10 cellular contexts compared by ENCODE assay signal in the genomic region with DNA sequence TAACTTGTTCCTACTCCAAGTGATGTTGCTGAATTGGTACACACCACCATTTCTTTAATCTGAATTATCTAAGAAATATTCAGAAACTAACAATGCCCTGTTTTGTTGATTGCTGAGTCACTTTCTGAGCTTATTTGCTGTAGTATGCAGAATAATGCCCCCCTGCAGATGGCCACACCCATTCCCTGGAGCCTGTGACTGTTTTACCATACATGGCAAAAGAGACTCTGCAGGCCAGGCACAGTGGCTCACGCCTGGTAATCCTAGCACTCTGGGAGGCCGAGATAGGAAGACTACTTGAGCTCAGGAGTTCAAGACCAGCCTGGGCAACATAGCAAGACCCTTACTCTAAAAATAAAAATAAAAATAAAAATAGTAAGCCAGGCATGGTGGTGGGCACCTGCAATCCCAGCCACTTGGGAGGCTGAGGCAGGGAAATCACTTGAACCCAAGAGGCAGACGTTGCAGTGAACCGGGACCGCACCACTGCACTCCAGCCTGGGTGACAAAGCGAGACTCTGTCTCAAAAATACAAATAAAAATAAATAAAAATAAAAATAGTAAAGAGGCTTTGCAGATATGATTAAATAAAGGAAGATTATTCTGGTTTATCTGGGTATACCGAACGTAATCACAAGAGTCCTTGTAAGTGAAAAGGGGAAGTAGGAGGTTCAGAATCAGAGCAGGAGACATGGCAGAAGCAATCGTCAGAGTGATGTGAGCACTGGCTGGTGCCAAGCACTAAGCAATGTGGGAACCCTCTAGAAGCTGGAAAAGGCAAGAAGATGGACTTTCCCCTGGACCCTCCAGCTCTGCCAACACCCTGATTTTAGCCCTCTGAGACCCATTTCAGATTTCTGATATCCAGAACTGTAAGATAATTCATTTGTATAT. TPM values are rescaled to one million over a fixed set of nuclear protein-coding genes. Genes with fewer than 3 reads are reported as not detected.
DNase-seq lines count a peak whose midpoint lies in the region; ATAC-seq, FAIRE-seq and TF ChIP-seq lines count a peak whose summit lies in the region.
"Had no signal": no experiment of that assay in that cellular context is flagged by ENCODE, and none has a peak within 500 bp of the region (broad histone marks: within the 10 kb centered on the region; RNA-seq: fewer than 3 reads in every experiment).

No MANE protein-coding gene starts in this region.

- H3K4me2 ChIP-seq in astrocyte (ENCODE audit: low read length), result no peak overlapping the region

- BruUV-seq in Calu3 (replicated peaks; lab: Mats Ljungman, UMichigan), result no TSS peak

- H3K4me1 Mint-ChIP-seq in Calu3 (ENCODE audit: low read depth, unreplicated experiment), result peaks cover 18% of the 10 kb centered on the region
- H3K4me1 Mint-ChIP-seq in astrocyte (ENCODE audit: low read depth, unreplicated experiment), result peaks cover 9% of the 10 kb centered on the region
- H3K4me1 Mint-ChIP-seq in chondrocyte (ENCODE audit: low read depth), result no peaks in the 10 kb centered on the region
- no peaks in the 10 kb centered on the region for H3K4me1 Mint-ChIP-seq in endothelial cell (ENCODE audit: unreplicated experiment)

- H2AFZ ChIP-seq in astrocyte (ENCODE audit: low read depth, low read length), result no peak overlapping the region

- H3K4me1 ChIP-seq in astrocyte (ENCODE audit: insufficient read depth, low read length), result peaks cover 11% of the 10 kb centered on the region

- peak; percentile 51 for ATAC-seq in left colon

- peaks cover 39% of the 10 kb centered on the region for H3K79me2 ChIP-seq in astrocyte (ENCODE audit: insufficient read depth, low read length)

- H3K27ac Mint-ChIP-seq in Calu3 (ENCODE audit: unreplicated experiment) (peak overlapping the region; percentile 50), astrocyte (ENCODE audit: unreplicated experiment) (peak overlapping the region; percentile 34), chondrocyte (ENCODE audit: unreplicated experiment) (no peak overlapping the region), endothelial cell (ENCODE audit: unreplicated experiment) (no peak overlapping the region)

- intact Hi-C loops in Calu3 (cut with micrococcal nuclease; ENCODE audit: unreplicated experiment) (no loop called here), left colon (cut with DNase I, micrococcal nuclease) (no loop called here)

- H3K4me3 ChIP-seq in astrocyte (ENCODE audit: insufficient read depth, low read depth, low read length), result no peak overlapping the region

- H3K4me3 Mint-ChIP-seq in Calu3 (ENCODE audit: low read depth, unreplicated experiment) (no peak overlapping the region), astrocyte (ENCODE audit: unreplicated experiment) (no peak overlapping the region), chondrocyte (ENCODE audit: unreplicated experiment) (no peak overlapping the region), endothelial cell (ENCODE audit: unreplicated experiment) (no peak overlapping the region)

- no peaks in the 10 kb centered on the region for H3K27me3 ChIP-seq in astrocyte (ENCODE audit: insufficient read depth, low read length)

- H3K36me3 ChIP-seq in astrocyte (ENCODE audit: insufficient read depth, low read length), result peaks cover 12% of the 10 kb centered on the region

- peaks cover 21% of the 10 kb centered on the region for H4K20me1 ChIP-seq in astrocyte (ENCODE audit: insufficient read depth, low read length)

- no peak overlapping the region for H3K9ac ChIP-seq in astrocyte (ENCODE audit: low read length)

- peak overlapping the region; percentile 43 for H3K27ac ChIP-seq in astrocyte (ENCODE audit: low read depth, low read length)

- H3K36me3 Mint-ChIP-seq in Calu3 (ENCODE audit: insufficient read depth, unreplicated experiment) (peaks cover 18% of the 10 kb centered on the region), astrocyte (ENCODE audit: low read depth, unreplicated experiment) (peaks cover 13% of the 10 kb centered on the region), chondrocyte (ENCODE audit: low read depth) (peaks cover 22% of the 10 kb centered on the region), endothelial cell (ENCODE audit: low read depth, unreplicated experiment) (peaks cover 26% of the 10 kb centered on the region)

- H3K9me3 Mint-ChIP-seq in Calu3 (ENCODE audit: low read depth, unreplicated experiment), result peaks cover 2% of the 10 kb centered on the region
- H3K9me3 Mint-ChIP-seq in astrocyte (ENCODE audit: unreplicated experiment), result no peaks in the 10 kb centered on the region
- no peaks in the 10 kb centered on the region for H3K9me3 Mint-ChIP-seq in chondrocyte (ENCODE audit: low read depth)
- H3K9me3 Mint-ChIP-seq in endothelial cell (ENCODE audit: unreplicated experiment), result no peaks in the 10 kb centered on the region

- CTCF ChIA-PET in Calu3 (lab: Charles Lee), result interaction anchor here (0.6 to 1.2 kb wide), 3 partner anchors 13 to 213 kb away, joined by 4 to 6 read pairs (median 5); no protein-coding TSS in a partner anchor

- no peak for FAIRE-seq in astrocyte (lab: Jason Lieb, UNC)

- no peaks in the 10 kb centered on the region for H3K9me3 ChIP-seq in astrocyte (ENCODE audit: insufficient read depth, low read depth, low read length)

- DNase-seq in Calu3 (peak; percentile 66), Kasumi-1 (lab: John Stamatoyannopoulos, UW) (peak; percentile 16 to 34), astrocyte (ENCODE audit: low read depth) (peak; percentile 60), left colon (no peak), chondrocyte (ENCODE audit: low spot score) (no peak), HuH-7.5 (ENCODE audit: low spot score) (no peak), activated gamma-delta T cell (lab: John Stamatoyannopoulos, UW) (no peak), endothelial cell (ENCODE audit: low spot score) (no peak)
- DNase-seq: activated T-cell treated with anti-CD3 and anti-CD28 coated beads, Interleukin-2, amount 50 U/mL, for 1 hour; NCI-H748 treated with DMSO at 0.1 percent for 48 hours had no signal

- no peak for TF ChIP-seq CTCF in Calu3 (IDR thresholded peaks at IDR 0.05; ENCODE audit: unreplicated experiment)
- TF ChIP-seq CTCF in astrocyte (IDR thresholded peaks at IDR 0.05; ENCODE audit: insufficient read depth, low read depth, low read length), result no peak
- TF ChIP-seq CTCF in chondrocyte (IDR thresholded peaks at IDR 0.05), result no peak
- TF ChIP-seq CTCF in endothelial cell (IDR thresholded peaks at IDR 0.05; ENCODE audit: unreplicated experiment), result no peak

- no peaks in the 10 kb centered on the region for H3K27me3 Mint-ChIP-seq in Calu3 (ENCODE audit: unreplicated experiment)
- no peaks in the 10 kb centered on the region for H3K27me3 Mint-ChIP-seq in astrocyte (ENCODE audit: low read depth, unreplicated experiment)
- no peaks in the 10 kb centered on the region for H3K27me3 Mint-ChIP-seq in chondrocyte (ENCODE audit: low read depth)
- H3K27me3 Mint-ChIP-seq in endothelial cell (ENCODE audit: unreplicated experiment), result peaks cover 3% of the 10 kb centered on the region

RNA-seq across cellular contexts. Expression of gene PCYT1A, which starts 19.0 kb away (rescaled TPM):
- total RNA-seq in Calu3 (2022) (47.0 and 50.0 TPM in 2 replicates), astrocyte (87.3 and 92.6 TPM in 2 replicates), left colon (10 to 100 TPM; 57.7 to 64.6 TPM), chondrocyte (74.4 to 84.1 TPM (median 75.7 TPM) in 3 replicates), endothelial cell (ENCODE audit: unreplicated experiment) (55.2 TPM)

RNA-seq across cellular contexts. Expression of gene DYNLT2B, which starts 49.5 kb away (rescaled TPM):
- total RNA-seq in Calu3 (2022), result 7.8 and 10.8 TPM in 2 replicates
- total RNA-seq in astrocyte, result 10.9 and 13.0 TPM in 2 replicates
- 1 to 10 TPM; 1.7 to 2.2 TPM for total RNA-seq in left colon
- 10.6 to 19.5 TPM (median 12.1 TPM) in 3 replicates for total RNA-seq in chondrocyte
- total RNA-seq in endothelial cell (ENCODE audit: unreplicated experiment), result 19.0 TPM

RNA-seq across cellular contexts. Expression of gene SLC51A, which starts 52.2 kb away (rescaled TPM):
- total RNA-seq in Calu3 (2022), result not detected in 2 replicates
- not detected in 2 replicates for total RNA-seq in astrocyte
- total RNA-seq in left colon, result 10 to 100 TPM in 1 of 2 donors, under 1 TPM in 1; 0.46 to 86.3 TPM
- total RNA-seq in chondrocyte, result not detected in 3 replicates
- not detected for total RNA-seq in endothelial cell (ENCODE audit: unreplicated experiment)

RNA-seq across cellular contexts. Expression of gene ZDHHC19, which starts 57.3 kb away (rescaled TPM):
- not detected in 2 replicates for total RNA-seq in Calu3 (2022)
- 0.41 TPM in 1 of 2 replicates, not detected in the other for total RNA-seq in astrocyte
- not detected for total RNA-seq in left colon
- not detected in 3 replicates for total RNA-seq in chondrocyte
- total RNA-seq in endothelial cell (ENCODE audit: unreplicated experiment), result 0.82 TPM

Comparison
In these comparisons a context has a peak if more than half of its experiments do, and no peak if none do; other contexts are left out.
1. DNase-seq: peak in Calu3 (single experiment), Kasumi-1 (2 of 2) and astrocyte (single experiment); none in left colon (0 of 2), chondrocyte (single experiment), HuH-7.5 (single experiment), activated gamma-delta T cell (single experiment) and endothelial cell (single experiment).
2. H3K27ac Mint-ChIP-seq: peak in Calu3 (single experiment) and astrocyte (single experiment); none in chondrocyte (single experiment) and endothelial cell (single experiment).